ENCODE assay signal across 28 cellular contexts in genomic region chr4:24078347-24078962, GRCh38.
"Had no signal": no experiment of that assay in that cellular context is flagged by ENCODE, and none has a peak within 500 bp of the region (broad histone marks: within the 10 kb centered on the region; RNA-seq: fewer than 3 reads in every experiment).

No MANE protein-coding gene starts in this region.

- H3K4me3 ChIP-seq: neural progenitor cell, ovary, psoas muscle, skin epidermis, smooth muscle cell, spleen, thoracic aorta, thyroid gland, tibial nerve, upper lobe of left lung, vagina had no signal

- ATAC-seq: natural killer cell; psoas muscle; right cardiac atrium; sciatic nerve; stimulated activated memory B cell treated with anti-CD40 and anti-IgM and Interleukin-4, amounts not matched to agents 10 μg/mL and 1 μg/mL and 100 μg/mL, for 72 hours; stimulated activated naive CD8-positive, alpha-beta T cell treated with anti-CD3 and anti-CD28 coated beads, Interleukin-15, amount 100 ng/mL, for 72 hours; stimulated activated naive CD8-positive, alpha-beta T cell treated with anti-CD3 and anti-CD28 coated beads, Interleukin-15, Interleukin-2, amounts not matched to agents 100 U/mL and 50 U/mL, for 24 hours had no signal

- H3K36me3 ChIP-seq: neural progenitor cell, ovary, spleen, thoracic aorta, thyroid gland, tibial nerve, upper lobe of left lung, vagina had no signal

- H3K9ac ChIP-seq: neural progenitor cell, parathyroid adenoma had no signal

- H3K79me2 ChIP-seq: parathyroid adenoma had no signal

- H3K9me3 ChIP-seq: ovary, psoas muscle, thoracic aorta, thyroid gland, tibial nerve, upper lobe of left lung, vagina had no signal

- H3K4me2 ChIP-seq: neural progenitor cell, smooth muscle cell had no signal

- DNase-seq: natural killer cell; occipital lobe; ovary; posterior cingulate gyrus; psoas muscle; right cardiac atrium; spleen; stimulated activated CD4-positive, alpha-beta T cell treated with anti-CD3 and anti-CD28 coated beads, Interleukin-12 subunit alpha, Interleukin-12 subunit beta, amount 100 ng/mL, for 4 hours; stimulated activated CD4-positive, alpha-beta T cell treated with anti-CD3 and anti-CD28 coated beads, Interleukin-1b, Interleukin-23, amount 100 ng/mL, for 48 hours; stimulated activated CD4-positive, alpha-beta T cell treated with anti-CD3 and anti-CD28 coated beads, Interleukin-4, amount 100 ng/mL, for 1 hour; stimulated activated CD4-positive, alpha-beta T cell treated with anti-CD3 and anti-CD28 coated beads, Interleukin-4, amount 100 ng/mL, for 4 hours; stimulated activated CD8-positive, alpha-beta memory T cell treated with anti-CD3 and anti-CD28 coated beads, Interleukin-4, amount 100 ng/mL, for 48 hours; stimulated activated naive CD4-positive, alpha-beta T cell; stimulated activated naive CD8-positive, alpha-beta T cell treated with anti-CD3 and anti-CD28 coated beads, Interleukin-15, amount 100 ng/mL, for 72 hours; stimulated activated naive CD8-positive, alpha-beta T cell treated with anti-CD3 and anti-CD28 coated beads, Interleukin-15, Interleukin-2, amounts not matched to agents 100 U/mL and 50 U/mL, for 24 hours; thyroid gland; trophoblast cell; upper lobe of left lung had no signal

- H3K27ac ChIP-seq: neural progenitor cell, ovary, parathyroid adenoma, psoas muscle, skin epidermis, spleen, thoracic aorta, thyroid gland, tibial nerve, upper lobe of left lung, vagina had no signal

- H3K4me1 ChIP-seq: neural progenitor cell, parathyroid adenoma, psoas muscle, spleen, tibial nerve, upper lobe of left lung, vagina had no signal

- FAIRE-seq: urothelium cell line had no signal

- H2AFZ ChIP-seq: neural progenitor cell, parathyroid adenoma had no signal

- H3K27me3 ChIP-seq: neural progenitor cell, ovary, spleen, thyroid gland, tibial nerve, upper lobe of left lung, vagina had no signal
